Comparison of ENCODE assay signal across 26 cellular contexts in genomic region chr17:30375661-30376060, GRCh38.
DNase-seq lines count a peak whose midpoint lies in the region; TF ChIP-seq lines count a peak whose summit lies in the region.
"Had no signal": no experiment of that assay in that cellular context is flagged by ENCODE, and none has a peak within 500 bp of the region (broad histone marks: within the 10 kb centered on the region; RNA-seq: fewer than 3 reads in every experiment).

No MANE protein-coding gene starts in this region.

- H3K27me3 ChIP-seq in KMS-11 (ENCODE audit: insufficient read depth, low read depth) (no peaks in the 10 kb centered on the region), adipocyte (replicated peaks; ENCODE audit: control insufficient read depth, insufficient read depth, low read length) (peaks cover 5% of the 10 kb centered on the region)
- H3K27me3 ChIP-seq: BE2C had no signal

- peak; percentile 13 for DNase-seq in adipocyte (ENCODE audit: low read depth)
- peak; percentile 45 for DNase-seq in iris pigment epithelial cell (ENCODE audit: low read depth)
- no peak for DNase-seq in T-helper 1 cell
- no peak for DNase-seq in GM19238 (ENCODE audit: insufficient read length, low spot score)
- no peak for DNase-seq in DMS 273 treated with DMSO at 0.1 percent for 48 hours (lab: John Stamatoyannopoulos, UW)
- DNase-seq: ACHN; activated B cell treated with CpG ODN at 0.5 μM for 24 hours; activated naive CD4-positive, alpha-beta T cell; activated T-cell treated with anti-CD3 and anti-CD28 coated beads, Interleukin-2, amount 50 U/mL, for 72 hours; BE2C; Caco-2; DND-41; GOT3; head of caudate nucleus; NCI-H1436; NCI-H446 treated with DMSO at 0.1 percent for 48 hours; NK-92 treated with Interleukin-12 subunit alpha and Interleukin-12 subunit beta, amount 100 ng/mL, for 24 hours; retina; SHP77 treated with DMSO at 0.1 percent for 48 hours; stimulated activated CD4-positive, alpha-beta T cell treated with anti-CD3 and anti-CD28 coated beads, Interleukin-1b, Interleukin-23, amount 100 ng/mL, for 48 hours; stimulated activated CD8-positive, alpha-beta memory T cell treated with anti-CD3 and anti-CD28 coated beads, Interleukin-4, amount 100 ng/mL, for 48 hours; stimulated activated naive CD8-positive, alpha-beta T cell treated with anti-CD3 and anti-CD28 coated beads, Interleukin-15, amount 100 ng/mL, for 72 hours; T-helper 9 cell had no signal

- peaks cover 49% of the 10 kb centered on the region for H3K4me1 ChIP-seq in KMS-11 (ENCODE audit: low read depth, poor library complexity, severe bottlenecking)
- H3K4me1 ChIP-seq in adipocyte (ENCODE audit: control insufficient read depth, insufficient read depth, low read length) = peaks cover 32% of the 10 kb centered on the region
- H3K4me1 ChIP-seq: BE2C had no signal

- H2AFZ ChIP-seq in KMS-11 (ENCODE audit: low read depth) = no peak overlapping the region; the same call in 1 of the 2 replicates

- H4K20me1 ChIP-seq in KMS-11 (ENCODE audit: insufficient read depth) = no peaks in the 10 kb centered on the region

- H3K27ac ChIP-seq in C4-2B (peak overlapping the region; percentile 14; the same call in 1 of the 2 replicates), KMS-11 (peak overlapping the region; percentile 64; the same call in 1 of the 2 replicates)

- H3K9ac ChIP-seq in KMS-11 (no peak overlapping the region), adipocyte (ENCODE audit: low read length) (no peak overlapping the region)

- TF ChIP-seq CTCF in C4-2B (conservative IDR thresholded peaks at IDR 0.05) (no peak), KMS-11 (conservative IDR thresholded peaks at IDR 0.05; ENCODE audit: low read depth, low read length) (no peak)

- H3K9me3 ChIP-seq in adipocyte (ENCODE audit: control insufficient read depth, low read length) = no peaks in the 10 kb centered on the region
- H3K9me3 ChIP-seq: BE2C, Caco-2 had no signal

- H3K36me3 ChIP-seq in KMS-11 (ENCODE audit: insufficient read depth) (no peaks in the 10 kb centered on the region), adipocyte (ENCODE audit: control insufficient read depth, insufficient read depth, low read length, severe bottlenecking) (no peaks in the 10 kb centered on the region)
- H3K36me3 ChIP-seq: BE2C had no signal

- H3K4me3 ChIP-seq in KMS-11 (IDR thresholded peaks at IDR 0.05; ENCODE audit: insufficient read depth, low read depth, low read length) = no peak overlapping the region
- no peak overlapping the region for H3K4me3 ChIP-seq in adipocyte (ENCODE audit: low read length)
- H3K4me3 ChIP-seq: smooth muscle cell had no signal

- H3K4me2 ChIP-seq in KMS-11 = peak overlapping the region; percentile 88

- no peaks in the 10 kb centered on the region; the same call in 1 of the 2 replicates for H3K79me2 ChIP-seq in KMS-11 (ENCODE audit: insufficient read depth, low read depth)

Comparison
In these comparisons a context has a peak if more than half of its experiments do, and no peak if none do; other contexts are left out.
1. DNase-seq: peak in adipocyte (single experiment) and iris pigment epithelial cell (single experiment); none in T-helper 1 cell (0 of 5), GM19238 (single experiment) and DMS 273 treated with DMSO at 0.1 percent for 48 hours (single experiment).